ENCODE assay signal across 8 cellular contexts in the genomic region with DNA sequence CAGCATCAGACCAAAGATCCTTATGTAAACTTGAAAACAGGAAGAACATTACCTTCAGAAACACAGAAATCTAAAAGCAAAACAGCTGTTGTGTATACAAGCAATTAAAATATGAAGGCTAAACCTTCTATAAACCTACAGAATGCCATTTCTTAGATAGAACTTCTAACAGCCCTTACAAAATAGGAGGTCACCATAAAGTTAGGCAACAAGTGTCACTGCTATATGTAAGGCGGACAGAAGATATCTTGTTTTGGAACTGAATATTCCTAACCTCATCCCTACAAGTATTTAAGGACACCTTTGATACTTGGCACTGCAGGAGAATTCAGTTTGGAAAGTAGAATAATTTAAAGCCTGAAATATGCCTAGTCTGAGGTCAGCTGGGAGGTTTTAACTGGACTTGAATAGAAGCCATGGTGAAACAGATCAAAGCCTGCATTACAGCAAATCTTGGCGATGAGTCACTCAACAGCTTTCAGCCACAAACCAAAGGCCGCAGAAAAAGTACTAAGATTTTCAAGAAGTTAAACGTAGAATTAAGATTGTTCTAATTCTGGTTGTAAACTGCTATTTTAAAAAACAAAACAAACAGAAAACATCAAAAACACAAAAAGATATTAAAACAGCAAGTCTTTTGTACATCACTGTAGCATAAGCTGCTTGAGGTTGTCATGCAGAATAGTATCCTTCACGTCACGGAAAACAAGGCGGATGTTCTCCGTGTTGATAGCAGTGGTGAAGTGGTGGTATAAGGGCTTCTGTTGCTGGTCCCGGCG. TPM values are rescaled to one million over a fixed set of nuclear protein-coding genes. Genes with fewer than 3 reads are reported as not detected.
A peak's percentile ranks its signal among the peaks of the same experiment; 100 is the strongest.
DNase-seq lines count a peak whose midpoint lies in the region; ATAC-seq and TF ChIP-seq lines count a peak whose summit lies in the region.

No MANE protein-coding gene starts in this region.

- peak; percentile 61 for DNase-seq in GM04503 (ENCODE audit: low read depth)
- peak; percentile 88 for DNase-seq in M059J (ENCODE audit: low read depth)
- peak; percentile 50 for DNase-seq in natural killer cell
- no peak for DNase-seq in COR-L47 (lab: John Stamatoyannopoulos, UW)
- no peak for DNase-seq in NCI-H1436 (lab: John Stamatoyannopoulos, UW)
- no peak for DNase-seq in NCI-H1417 (lab: John Stamatoyannopoulos, UW)

- peak overlapping the region in 2 of 5 experiments; percentile 8 to 54 for H3K4me3 Mint-ChIP-seq in brain
- H3K4me3 Mint-ChIP-seq in natural killer cell = peak overlapping the region; percentile 68

- H3K36me3 Mint-ChIP-seq in brain = peaks cover 59% of the 10 kb centered on the region
- peaks cover 22% of the 10 kb centered on the region for H3K36me3 Mint-ChIP-seq in natural killer cell

- peak; percentile 79 to 82 (median 79) for ATAC-seq in natural killer cell
- no peak for ATAC-seq in HG03280 (IDR thresholded peaks at IDR 0.05; ENCODE audit: unreplicated experiment)

- TF ChIP-seq CTCF in brain (conservative IDR thresholded peaks at IDR 0.05) = no peak
- TF ChIP-seq CTCF in natural killer cell (IDR thresholded peaks at IDR 0.05) = no peak

- intact Hi-C loops in natural killer cell (cut with micrococcal nuclease) = loop anchor here (1.0 kb wide), 1 partner anchor 9 kb away; no protein-coding TSS in a partner anchor

- H3K27ac Mint-ChIP-seq in brain (peak overlapping the region in 3 of 5 experiments; percentile 33 to 84 (median 52)), natural killer cell (peak overlapping the region; percentile 87 to 89)

- H3K27me3 Mint-ChIP-seq in brain = no peaks in the 10 kb centered on the region
- H3K27me3 Mint-ChIP-seq in natural killer cell (ENCODE audit: low read depth in 2 of 2) = no peaks in the 10 kb centered on the region

- H3K4me1 Mint-ChIP-seq in brain = peaks cover 73% of the 10 kb centered on the region
- H3K4me1 Mint-ChIP-seq in natural killer cell = peaks cover 75% of the 10 kb centered on the region in 2 donors

- no peaks in the 10 kb centered on the region for H3K9me3 Mint-ChIP-seq in brain
- H3K9me3 Mint-ChIP-seq in natural killer cell = no peaks in the 10 kb centered on the region

RNA-seq across cellular contexts. Expression of gene GNA13, which starts 42.7 kb away (rescaled TPM):
- total RNA-seq in M059J (2014; rRNA removed; shearing (Covaris generic)) = 40.4 and 61.9 TPM in 2 replicates
- 24.1 TPM for polyA plus RNA-seq in brain (ENCODE audit: insufficient read depth, low read depth, low replicate concordance)
- total RNA-seq in natural killer cell = 100 to 1,000 TPM; 151 to 165 (median 161) TPM

Comparison
In these comparisons a context has a peak if more than half of its experiments do, and no peak if none do; other contexts are left out.
1. DNase-seq: peak in GM04503 (single experiment), M059J (single experiment) and natural killer cell (single experiment); none in COR-L47 (single experiment), NCI-H1436 (single experiment) and NCI-H1417 (0 of 3).